22 cellular contexts compared by ENCODE assay signal in genomic region chrX:100797359-100797758, GRCh38. TPM values are rescaled to one million over a fixed set of nuclear protein-coding genes. Genes with fewer than 3 reads are reported as not detected.
A peak's percentile ranks its signal among the peaks of the same experiment; 100 is the strongest.
DNase-seq lines count a peak whose midpoint lies in the region; ATAC-seq, FAIRE-seq and TF ChIP-seq lines count a peak whose summit lies in the region.
"Had no signal": no experiment of that assay in that cellular context is flagged by ENCODE, and none has a peak within 500 bp of the region (broad histone marks: within the 10 kb centered on the region; RNA-seq: fewer than 3 reads in every experiment).

No MANE protein-coding gene starts in this region.

- H3K9ac ChIP-seq in K562 (ENCODE audit: insufficient read depth in 1 of 2, low read depth in 2 of 2, low read length in 2 of 2), result no peak overlapping the region
- H3K9ac ChIP-seq: BLaER1 treated with 17β-estradiol and CSF1 and Interleukin-3, amounts not matched to agents 10 nM and 100 nM had no signal

- no peaks in the 10 kb centered on the region for H3K9me1 ChIP-seq in K562 (ENCODE audit: control insufficient read depth, insufficient read depth, low read length)

- no peak overlapping the region for H3K4me3 ChIP-seq in K562
- no peak overlapping the region for H3K4me3 ChIP-seq in adrenal gland
- H3K4me3 ChIP-seq: A549; BLaER1 treated with 17β-estradiol and CSF1 and Interleukin-3, amounts not matched to agents 10 nM and 100 nM had no signal

- TF ChIP-seq POLR2A in K562 (conservative IDR thresholded peaks at IDR 0.05) (no peak), adrenal gland (IDR thresholded peaks at IDR 0.05) (no peak)

- no peak for TF ChIP-seq RAD21 in K562 (CRISPR knock-in tag; conservative IDR thresholded peaks at IDR 0.05 in 1 of 2, IDR thresholded peaks at IDR 0.05 in 1 of 2)

- H3K4me2 ChIP-seq in K562 (ENCODE audit: insufficient read depth, low read length), result no peak overlapping the region
- H3K4me2 ChIP-seq: A549; BLaER1 treated with 17β-estradiol and CSF1 and Interleukin-3, amounts not matched to agents 10 nM and 100 nM had no signal

- ATAC-seq in K562 (no peak), left colon (peak; percentile 71)
- ATAC-seq: A549; CD8-positive, alpha-beta T cell had no signal

- H3K36me3 ChIP-seq in K562 (ENCODE audit: control insufficient read depth, insufficient read depth, low read length) (no peaks in the 10 kb centered on the region), adrenal gland (replicated peaks in 1 of 2) (no peaks in the 10 kb centered on the region)
- H3K36me3 ChIP-seq: BLaER1 treated with 17β-estradiol and CSF1 and Interleukin-3, amounts not matched to agents 10 nM and 100 nM had no signal

- no peaks in the 10 kb centered on the region for H3K79me2 ChIP-seq in K562 (ENCODE audit: control insufficient read depth, insufficient read depth, low read length)

- TF ChIP-seq CTCF in K562 (IDR thresholded peaks at IDR 0.05 in 2 of 3, conservative IDR thresholded peaks at IDR 0.05 in 1 of 3; ENCODE audit: insufficient read depth in 2 of 3, low read depth in 1 of 3, low read length in 3 of 3) (no peak), adrenal gland (IDR thresholded peaks at IDR 0.05) (no peak)

- WGBS in K562 (ENCODE audit: insufficient coverage, low coverage, missing lambda C conversion rate), result 32% methylated on average over 4 of the region's 4 CpGs
- WGBS in adrenal gland, 4 donors, result 79 to 89% (median 82%) methylated on average over 4 of the region's 4 CpGs

- H2AFZ ChIP-seq in K562 (ENCODE audit: low read depth, low read length), result no peak overlapping the region

- CTCF ChIA-PET in K562 (lab: Yijun Ruan, JAX; ENCODE audit: low intra/inter-chr PET ratio), result no interaction called here

- intact Hi-C loops in K562 (cut with micrococcal nuclease), result no loop called here
- intact Hi-C loops in left colon (cut with DNase I, micrococcal nuclease), result no loop called here
- intact Hi-C loops in adrenal gland (cut with DNase I), result no loop called here

- no peaks in the 10 kb centered on the region for H3K9me3 ChIP-seq in K562 (replicated peaks; ENCODE audit: control insufficient read depth, insufficient read depth, low read depth, low read length)
- H3K9me3 ChIP-seq in adrenal gland (replicated peaks in 1 of 3), result no peaks in the 10 kb centered on the region
- H3K9me3 ChIP-seq: A549; BLaER1 treated with 17β-estradiol and CSF1 and Interleukin-3, amounts not matched to agents 10 nM and 100 nM; Caco-2 had no signal

- POLR2A ChIA-PET in K562 (lab: Yijun Ruan, JAX), result no interaction called here

- BruUV-seq in K562 (replicated peaks; lab: Mats Ljungman, UMichigan), result no TSS peak

- no peaks in the 10 kb centered on the region for H3K4me1 ChIP-seq in K562 (replicated peaks in 1 of 2; ENCODE audit: control insufficient read depth in 2 of 2, insufficient read depth in 2 of 2, low read length in 2 of 2)
- no peaks in the 10 kb centered on the region for H3K4me1 ChIP-seq in adrenal gland (replicated peaks in 1 of 2)
- H3K4me1 ChIP-seq: A549; BLaER1 treated with 17β-estradiol and CSF1 and Interleukin-3, amounts not matched to agents 10 nM and 100 nM; Caco-2 had no signal

- FAIRE-seq in K562 (lab: Jason Lieb, UNC), result no peak
- FAIRE-seq: D721Med, G401.6, GM12892, GM18507 had no signal

- H3K27me3 ChIP-seq in K562 (ENCODE audit: control insufficient read depth in 2 of 2, insufficient read depth in 2 of 2, low read length in 2 of 2), result no peaks in the 10 kb centered on the region
- peaks cover 8% of the 10 kb centered on the region for H3K27me3 ChIP-seq in adrenal gland
- H3K27me3 ChIP-seq: BLaER1 treated with 17β-estradiol and CSF1 and Interleukin-3, amounts not matched to agents 10 nM and 100 nM had no signal

- H4K20me1 ChIP-seq in K562 (replicated peaks; ENCODE audit: control insufficient read depth, insufficient read depth, low read length), result no peaks in the 10 kb centered on the region
- H4K20me1 ChIP-seq: BLaER1 treated with 17β-estradiol and CSF1 and Interleukin-3, amounts not matched to agents 10 nM and 100 nM had no signal

- H3K27ac ChIP-seq in K562 (ENCODE audit: extremely low read depth, low read depth, low read length) (no peak overlapping the region), adrenal gland (no peak overlapping the region)
- H3K27ac ChIP-seq: 22Rv1; A549; BLaER1 treated with 17β-estradiol and CSF1 and Interleukin-3, amounts not matched to agents 10 nM and 100 nM; C4-2B had no signal

- in situ Hi-C loops in K562 (cut with MboI), result no loop called here

- peak; percentile 9 for DNase-seq in NCI-H82 (lab: John Stamatoyannopoulos, UW)
- no peak for DNase-seq in NCI-H82 treated with DMSO at 0.1 percent for 48 hours (lab: John Stamatoyannopoulos, UW; ENCODE audit: unreplicated experiment)
- DNase-seq in K562 (ENCODE audit: extremely low read depth in 1 of 4, low spot score in 3 of 4), result no peak
- DNase-seq in left colon, result no peak
- DNase-seq in T-helper 9 cell, result no peak
- DNase-seq in adrenal gland, result no peak
- no peak for DNase-seq in OCI-M2 (lab: John Stamatoyannopoulos, UW; ENCODE audit: unreplicated experiment)
- DNase-seq: AML-193; Caco-2; Calu3; CD4-positive, alpha-beta T cell; CD8-positive, alpha-beta T cell; DMS79 treated with DMSO at 0.1 percent for 48 hours; GF-D8 had no signal

- TF ChIP-seq EP300 in K562 (IDR thresholded peaks at IDR 0.05; ENCODE audit: low read length), result no peak

RNA-seq across cellular contexts. Expression of gene CSTF2, which starts 22.8 kb away (rescaled TPM):
- total RNA-seq in K562 (2011; cell fraction: chromatin; rRNA removed; ENCODE audit: low replicate concordance), result 21.2 and 24.9 TPM in 2 replicates
- 15.0 and 16.6 TPM in 2 replicates for total RNA-seq in K562 (2011; cell fraction: nucleolus; rRNA removed)
- total RNA-seq in K562 (2011; cell fraction: nucleoplasm; rRNA removed), result 12.5 and 16.9 TPM in 2 replicates
- total RNA-seq in K562 (2014; rRNA removed) (50.1 and 50.8 TPM in 2 replicates), K562 (2014; rRNA removed; fragmentation: Illumina TruSeq; extraction: Trizol) (33.8 and 35.2 TPM in 2 replicates), K562 (2015; rRNA removed; fragmentation: Illumina TruSeq; extraction: Trizol) (38.1 and 40.2 TPM in 2 replicates), K562 (2021) (43.0 and 46.4 TPM in 2 replicates), left colon (10 to 100 TPM; 23.9 to 26.5 TPM), adrenal gland (10 to 100 TPM in 6 of 8 donors, 1 to 10 TPM in 2; 8.2 to 17.0 (median 13.8) TPM)
- polyA plus RNA-seq in K562 (2011; rRNA removed) (44.5 and 57.9 TPM in 2 replicates), K562 (2014; fragmentation: Illumina TruSeq; extraction: Trizol) (50.6 and 54.5 TPM in 2 replicates), K562 (2014; fragmentation: Nextera tagmentation; extraction: Ambion mirVana) (10 to 100 TPM; 11.6 to 12.0 TPM), K562 (2014; rRNA removed) (47.8 and 53.1 TPM in 2 replicates), adrenal gland (10 to 100 TPM in 1 of 3 donors, 1 to 10 TPM in 2; 3.3 to 14.8 (median 3.6) TPM)
- polyA plus RNA-seq in K562 (2011; cell fraction: cytosol; rRNA removed), result 30.3 and 42.6 TPM in 2 replicates
- polyA plus RNA-seq in K562 (2011; cell fraction: nucleus; rRNA removed), result 44.7 and 51.3 TPM in 2 replicates
- 30.3 and 34.7 TPM in 2 replicates for polyA plus RNA-seq in K562 (2012)
- 34.6 and 47.1 TPM in 2 replicates for polyA minus RNA-seq in K562 (2011; rRNA and poly(A)+ RNA removed)
- polyA minus RNA-seq in K562 (2011; cell fraction: cytosol; rRNA and poly(A)+ RNA removed), result 14.9 and 20.0 TPM in 2 replicates
- polyA minus RNA-seq in K562 (2011; cell fraction: nucleus; rRNA and poly(A)+ RNA removed), result 10.9 and 17.9 TPM in 2 replicates
